8 cellular contexts compared by ENCODE assay signal in the genomic region with DNA sequence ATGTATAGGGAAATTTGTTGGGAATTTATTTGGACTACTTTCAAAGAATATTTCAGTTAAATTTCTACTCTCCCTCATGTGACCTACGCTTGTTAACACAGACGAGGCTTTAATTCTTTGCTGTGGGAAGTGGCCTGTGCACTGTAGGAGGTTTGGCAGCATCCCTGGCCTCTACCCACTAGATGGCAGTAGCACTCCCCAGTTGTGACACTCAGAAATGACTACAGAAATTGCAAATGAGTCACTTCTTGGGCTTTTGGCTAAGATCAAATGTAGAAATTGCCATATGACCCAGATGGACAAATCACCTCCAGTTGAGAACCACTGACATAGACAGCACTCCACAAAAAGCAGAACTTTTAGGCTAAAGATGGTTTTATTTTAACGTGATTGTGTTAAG. TPM values are rescaled to one million over a fixed set of nuclear protein-coding genes. Genes with fewer than 3 reads are reported as not detected.
DNase-seq lines count a peak whose midpoint lies in the region; ATAC-seq and TF ChIP-seq lines count a peak whose summit lies in the region.

No MANE protein-coding gene starts in this region.

- H3K79me2 ChIP-seq in OCI-LY1 (ENCODE audit: insufficient read depth, low read length) = no peaks in the 10 kb centered on the region

- no peaks in the 10 kb centered on the region for H3K9me3 ChIP-seq in OCI-LY1 (ENCODE audit: low read length)
- H3K9me3 ChIP-seq in tibial artery = no peaks in the 10 kb centered on the region

- H3F3A ChIP-seq in OCI-LY1 (ENCODE audit: insufficient read depth, low read length) = no peaks in the 10 kb centered on the region

- H3K4me1 ChIP-seq in OCI-LY1 (ENCODE audit: insufficient read depth, low read length, severe bottlenecking) = no peaks in the 10 kb centered on the region
- no peaks in the 10 kb centered on the region for H3K4me1 ChIP-seq in tibial artery

- H3K9me3 Mint-ChIP-seq in activated T-cell treated with anti-CD3 and anti-CD28 coated beads, Interleukin-2, amount 50 U/mL, for 4 hours = no peaks in the 10 kb centered on the region
- H3K9me3 Mint-ChIP-seq in neural crest cell = no peaks in the 10 kb centered on the region

- H3K4me3 ChIP-seq in OCI-LY1 (ENCODE audit: low read depth, low read length, poor library complexity, severe bottlenecking) = no peak overlapping the region
- H3K4me3 ChIP-seq in fibroblast of mammary gland (ENCODE audit: control insufficient read depth, low read depth, low read length) = no peak overlapping the region
- no peak overlapping the region for H3K4me3 ChIP-seq in tibial artery

- H3K4me3 Mint-ChIP-seq in activated T-cell treated with anti-CD3 and anti-CD28 coated beads, Interleukin-2, amount 50 U/mL, for 4 hours = no peak overlapping the region
- no peak overlapping the region for H3K4me3 Mint-ChIP-seq in neural crest cell

- H3K9me2 ChIP-seq in OCI-LY1 (ENCODE audit: low read depth, low read length) = no peaks in the 10 kb centered on the region

- H2AFZ ChIP-seq in OCI-LY1 (ENCODE audit: low read length) = no peak overlapping the region

- peak; percentile 61; the same call in 1 of the 2 replicates for TF ChIP-seq CTCF in OCI-LY1 (IDR thresholded peaks at IDR 0.05; ENCODE audit: low read length)
- TF ChIP-seq CTCF in fibroblast of mammary gland (conservative IDR thresholded peaks at IDR 0.05; ENCODE audit: control insufficient read depth, insufficient read depth, low read depth, low read length) = peak; percentile 95
- peak; percentile 90 for TF ChIP-seq CTCF in neural crest cell (conservative IDR thresholded peaks at IDR 0.05)
- peak; percentile 60 for TF ChIP-seq CTCF in tibial artery (IDR thresholded peaks at IDR 0.05)

- no peak overlapping the region for H3K4me2 ChIP-seq in OCI-LY1 (ENCODE audit: low read length)

- H3K36me3 ChIP-seq in OCI-LY1 (ENCODE audit: insufficient read depth, low read length) (no peaks in the 10 kb centered on the region), tibial artery (no peaks in the 10 kb centered on the region)

- H3K9ac ChIP-seq in OCI-LY1 (ENCODE audit: low read length) = no peak overlapping the region

- H3K36me3 Mint-ChIP-seq in activated T-cell treated with anti-CD3 and anti-CD28 coated beads, Interleukin-2, amount 50 U/mL, for 4 hours (ENCODE audit: insufficient read depth) = no peaks in the 10 kb centered on the region
- H3K36me3 Mint-ChIP-seq in neural crest cell (ENCODE audit: low read depth) = peaks cover 7% of the 10 kb centered on the region

- H3K27ac ChIP-seq in OCI-LY1 (ENCODE audit: low read depth, low read length, poor library complexity, severe bottlenecking) (no peak overlapping the region), tibial artery (no peak overlapping the region)

- intact Hi-C loops in tibial artery (cut with DNase I; ENCODE audit: low total_unique reads) = no loop called here

- H3K27me3 ChIP-seq in OCI-LY1 (ENCODE audit: insufficient read depth, low read length) = no peaks in the 10 kb centered on the region
- no peaks in the 10 kb centered on the region for H3K27me3 ChIP-seq in tibial artery

- ATAC-seq in GM18858 (IDR thresholded peaks at IDR 0.05; ENCODE audit: unreplicated experiment) (peak; percentile 81), HG03378 (IDR thresholded peaks at IDR 0.05; ENCODE audit: unreplicated experiment) (peak; percentile 78)
- peak; percentile 73 to 84 for ATAC-seq in activated T-cell treated with anti-CD3 and anti-CD28 coated beads, Interleukin-2, amount 50 U/mL, for 4 hours

- no peaks in the 10 kb centered on the region for H3K27me3 Mint-ChIP-seq in activated T-cell treated with anti-CD3 and anti-CD28 coated beads, Interleukin-2, amount 50 U/mL, for 4 hours (ENCODE audit: low read depth)
- H3K27me3 Mint-ChIP-seq in neural crest cell (ENCODE audit: low read depth) = no peaks in the 10 kb centered on the region

- no peaks in the 10 kb centered on the region for H4K20me1 ChIP-seq in OCI-LY1 (ENCODE audit: insufficient read depth, low read length)

- H3K4me1 Mint-ChIP-seq in activated T-cell treated with anti-CD3 and anti-CD28 coated beads, Interleukin-2, amount 50 U/mL, for 4 hours (ENCODE audit: low read depth) = no peaks in the 10 kb centered on the region
- peaks cover 17% of the 10 kb centered on the region for H3K4me1 Mint-ChIP-seq in neural crest cell

- no peak overlapping the region for H3K27ac Mint-ChIP-seq in neural crest cell (ENCODE audit: unreplicated experiment)

- peak; percentile 56 for DNase-seq in AG08396 (ENCODE audit: low spot score)
- peak; percentile 41 for DNase-seq in activated T-cell treated with anti-CD3 and anti-CD28 coated beads, Interleukin-2, amount 50 U/mL, for 4 hours
- DNase-seq in fibroblast of mammary gland (ENCODE audit: low read depth) = peak; percentile 75
- DNase-seq in neural crest cell (ENCODE audit: low read depth, low spot score) = peak; percentile 67
- DNase-seq in tibial artery = peak; percentile 66 to 69

RNA-seq across cellular contexts. Expression of gene PIR, which starts 22.1 kb away (rescaled TPM):
- 1 to 10 TPM in 2 of 3 donors, under 1 TPM in 1; 0.73 to 1.0 (median 1.0) TPM for total RNA-seq in activated T-cell treated with anti-CD3 and anti-CD28 coated beads, Interleukin-2, amount 50 U/mL, for 4 hours
- 53.4 and 58.4 TPM in 2 replicates for total RNA-seq in neural crest cell

RNA-seq across cellular contexts. Expression of gene BMX, which starts 29.6 kb away (rescaled TPM):
- not detected for total RNA-seq in activated T-cell treated with anti-CD3 and anti-CD28 coated beads, Interleukin-2, amount 50 U/mL, for 4 hours
- total RNA-seq in neural crest cell = not detected in 2 replicates

Comparison
In these comparisons a context has a peak if more than half of its experiments do, and no peak if none do; other contexts are left out.
1. RNA of gene PIR, which starts 22.1 kb away (total RNA-seq): 53.4 to 58.4 TPM in neural crest cell; 0.73 to 1.0 TPM in activated T-cell treated with anti-CD3 and anti-CD28 coated beads, Interleukin-2, amount 50 U/mL, for 4 hours; every median in the first group is over 10 times any median in the second.
2. Peak in every context shown above with its lines, with median percentiles within 50 percentile points of each other: DNase-seq, ATAC-seq and CTCF ChIP-seq.